In the genomic region with DNA sequence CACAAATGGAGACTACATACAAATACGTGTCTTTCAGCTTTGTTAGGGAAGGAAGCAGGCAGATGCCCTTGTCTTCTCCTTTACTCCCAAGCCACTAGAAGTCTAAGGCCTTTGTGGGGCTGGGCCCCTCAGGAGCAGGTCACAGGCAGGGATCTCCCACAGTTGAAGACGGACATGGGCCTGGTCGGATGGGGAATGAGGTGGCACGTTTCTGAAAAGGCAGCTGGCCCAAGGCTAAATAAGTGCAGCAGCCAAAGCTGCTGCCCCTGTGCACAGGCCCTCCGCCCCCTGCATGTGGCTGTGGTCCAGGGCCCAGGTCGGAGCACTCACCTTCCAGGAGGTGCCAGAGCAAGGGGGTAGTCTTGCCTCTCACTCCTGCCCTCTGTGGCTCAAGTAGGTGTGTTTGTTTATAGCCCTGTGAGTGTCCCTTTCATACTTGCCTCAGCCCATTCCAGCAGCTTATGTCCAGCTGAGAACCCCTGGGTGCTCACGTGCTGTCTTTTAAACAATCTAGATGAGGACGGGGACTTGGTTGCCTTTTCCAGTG, we compare ENCODE assay signal across 1 cellular context.
TF ChIP-seq lines count a peak whose summit lies in the region.

No MANE protein-coding gene starts in this region.

TF ChIP-seq in GM12878, 131 proteins besides CTCF, POLR2A, EP300 and RAD21:
- TF ChIP-seq BACH1 (IDR thresholded peaks at IDR 0.05; ENCODE audit: borderline replicate concordance): 0 out of 2 replicates have a peak, but pooled peaks have one; percentile 23
- no peak for TF ChIP-seq FOS (IDR thresholded peaks at IDR 0.05; ENCODE audit: borderline replicate concordance, extremely low read depth, insufficient read length)
- 0 out of 2 replicates have a peak, but pooled peaks have one; percentile 13 for TF ChIP-seq POLR2AphosphoS5 (IDR thresholded peaks at IDR 0.05; ENCODE audit: low read length)
